9 cellular contexts compared by ENCODE assay signal in genomic region chr5:122078116-122078865, GRCh38. TPM values are rescaled to one million over a fixed set of nuclear protein-coding genes. Genes with fewer than 3 reads are reported as not detected.
A peak's percentile ranks its signal among the peaks of the same experiment; 100 is the strongest.
DNase-seq lines count a peak whose midpoint lies in the region; ATAC-seq and TF ChIP-seq lines count a peak whose summit lies in the region.
"Had no signal": no experiment of that assay in that cellular context is flagged by ENCODE, and none has a peak within 500 bp of the region (broad histone marks: within the 10 kb centered on the region; RNA-seq: fewer than 3 reads in every experiment).

Gene LOX (minus strand): TSS chr5:122078259. CDS start chr5:122077985, 274 bp downstream.

- H3K9me3 Mint-ChIP-seq in activated naive CD8-positive, alpha-beta T cell treated with anti-CD3 and anti-CD28 coated beads, Interleukin-2, amount 10 ng/mL, durations not matched to agents 7 days and 5 days = no peaks in the 10 kb centered on the region

- H3K36me3 ChIP-seq in heart left ventricle = peaks cover 0 to 8% (median 0%) of the 10 kb centered on the region in 9 donors
- no peaks in the 10 kb centered on the region for H3K36me3 ChIP-seq in parathyroid adenoma (ENCODE audit: control insufficient read depth, insufficient read depth, low read length)

- 3 to 4% (median 4%) methylated on average over 27 to 33 of the region's 33 CpGs for WGBS in heart left ventricle, 4 donors

- no peaks in the 10 kb centered on the region for H3K9me3 ChIP-seq in heart left ventricle
- H3K9me3 ChIP-seq in parathyroid adenoma (ENCODE audit: control insufficient read depth, low read length) = no peaks in the 10 kb centered on the region

- peaks cover 52% of the 10 kb centered on the region for H3K27me3 Mint-ChIP-seq in activated naive CD8-positive, alpha-beta T cell treated with anti-CD3 and anti-CD28 coated beads, Interleukin-2, amount 10 ng/mL, durations not matched to agents 7 days and 5 days

- peak; percentile 1 for DNase-seq in DMS79 treated with DMSO at 0.1 percent for 48 hours (lab: John Stamatoyannopoulos, UW)
- no peak for DNase-seq in DMS79 (lab: John Stamatoyannopoulos, UW)
- peak; percentile 59 to 66 for DNase-seq in Kasumi-1 (lab: John Stamatoyannopoulos, UW)
- no peak for DNase-seq in activated naive CD8-positive, alpha-beta T cell treated with anti-CD3 and anti-CD28 coated beads, Interleukin-2, amount 10 ng/mL, durations not matched to agents 7 days and 5 days
- peak; percentile 45 to 81 (median 75) for DNase-seq in heart left ventricle
- no peak for DNase-seq in HPDE6-E6E7 (ENCODE audit: extremely low spot score)
- DNase-seq in putamen (ENCODE audit: low spot score) = no peak

- no peak within 1 kb of the TSS for H3K9ac ChIP-seq in parathyroid adenoma
- H3K9ac ChIP-seq: BLaER1 treated with 17β-estradiol and CSF1 and Interleukin-3, amounts not matched to agents 10 nM and 100 nM had no signal

- peak within 1 kb of the TSS; percentile 84 for H3K4me3 Mint-ChIP-seq in activated naive CD8-positive, alpha-beta T cell treated with anti-CD3 and anti-CD28 coated beads, Interleukin-2, amount 10 ng/mL, durations not matched to agents 7 days and 5 days

- H3K4me3 ChIP-seq in heart left ventricle = peak within 1 kb of the TSS; percentile 24 to 71 (median 62)
- H3K4me3 ChIP-seq in parathyroid adenoma (ENCODE audit: low read depth, low read length) = peak within 1 kb of the TSS; percentile 52
- H3K4me3 ChIP-seq: BLaER1 treated with 17β-estradiol and CSF1 and Interleukin-3, amounts not matched to agents 10 nM and 100 nM had no signal

- H3K27ac Mint-ChIP-seq in activated naive CD8-positive, alpha-beta T cell treated with anti-CD3 and anti-CD28 coated beads, Interleukin-2, amount 10 ng/mL, durations not matched to agents 7 days and 5 days = no peak within 1 kb of the TSS

- H3K4me1 ChIP-seq in heart left ventricle (peaks cover 0 to 25% (median 14%) of the 10 kb centered on the region in 12 donors), parathyroid adenoma (no peaks in the 10 kb centered on the region)
- H3K4me1 ChIP-seq: BLaER1 treated with 17β-estradiol and CSF1 and Interleukin-3, amounts not matched to agents 10 nM and 100 nM had no signal

- H3K4me1 Mint-ChIP-seq in activated naive CD8-positive, alpha-beta T cell treated with anti-CD3 and anti-CD28 coated beads, Interleukin-2, amount 10 ng/mL, durations not matched to agents 7 days and 5 days = peaks cover 14% of the 10 kb centered on the region

- no peaks in the 10 kb centered on the region for H3K36me3 Mint-ChIP-seq in activated naive CD8-positive, alpha-beta T cell treated with anti-CD3 and anti-CD28 coated beads, Interleukin-2, amount 10 ng/mL, durations not matched to agents 7 days and 5 days

- intact Hi-C loops in heart left ventricle (cut with DNase I) = loop anchor here in 5 of 10 donors (5.0 to 10.0 kb wide), 3 partner anchors 103 to 113 kb away; partner anchors contain the start of gene SRFBP1 (in 3 of the 5)

- no peak for ATAC-seq in activated naive CD8-positive, alpha-beta T cell treated with anti-CD3 and anti-CD28 coated beads, Interleukin-2, amount 10 ng/mL, durations not matched to agents 7 days and 5 days (ENCODE audit: low read depth)
- ATAC-seq in heart left ventricle = peak; percentile 80 to 92 (median 86)

- peak within 1 kb of the TSS; percentile 86 for H2AFZ ChIP-seq in parathyroid adenoma

- H3K27ac ChIP-seq in heart left ventricle (peak within 1 kb of the TSS in 10 of 12 donors; percentile 7 to 62 (median 42)), parathyroid adenoma (no peak within 1 kb of the TSS)
- H3K27ac ChIP-seq: BLaER1 treated with 17β-estradiol and CSF1 and Interleukin-3, amounts not matched to agents 10 nM and 100 nM had no signal

- H3K27me3 ChIP-seq in heart left ventricle = peaks cover 0 to 31% (median 0%) of the 10 kb centered on the region in 9 donors
- no peaks in the 10 kb centered on the region for H3K27me3 ChIP-seq in parathyroid adenoma (ENCODE audit: control insufficient read depth, insufficient read depth, low read length)
- H3K27me3 ChIP-seq: BLaER1 treated with 17β-estradiol and CSF1 and Interleukin-3, amounts not matched to agents 10 nM and 100 nM had no signal

- H3K79me2 ChIP-seq in parathyroid adenoma = no peaks in the 10 kb centered on the region

- TF ChIP-seq POLR2A in heart left ventricle (IDR thresholded peaks at IDR 0.05) = no peak

- TF ChIP-seq CTCF in heart left ventricle (IDR thresholded peaks at IDR 0.05) = no peak
- no peak for TF ChIP-seq CTCF in parathyroid adenoma (IDR thresholded peaks at IDR 0.05)

- peak within 1 kb of the TSS; percentile 89 for H3K4me2 ChIP-seq in parathyroid adenoma (ENCODE audit: low read length)
- H3K4me2 ChIP-seq: BLaER1 treated with 17β-estradiol and CSF1 and Interleukin-3, amounts not matched to agents 10 nM and 100 nM had no signal

- POLR2A ChIA-PET in activated naive CD8-positive, alpha-beta T cell treated with anti-CD3 and anti-CD28 coated beads, Interleukin-2, amount 10 ng/mL, durations not matched to agents 7 days and 5 days (lab: Charles Lee) = no interaction called here

RNA-seq across cellular contexts. Expression of gene LOX, which starts in this region (rescaled TPM):
- not detected for total RNA-seq in activated naive CD8-positive, alpha-beta T cell treated with anti-CD3 and anti-CD28 coated beads, Interleukin-2, amount 10 ng/mL, durations not matched to agents 7 days and 5 days
- total RNA-seq in heart left ventricle = 10 to 100 TPM in 2 of 9 donors, 1 to 10 TPM in 7; 1.8 to 23.2 (median 4.4) TPM
- polyA plus RNA-seq in heart left ventricle = 1 to 10 TPM; 1.1 to 3.0 TPM

Comparison
In these comparisons a context has a peak if more than half of its experiments do, and no peak if none do; other contexts are left out.
1. DNase-seq: peak in DMS79 treated with DMSO at 0.1 percent for 48 hours (single experiment), Kasumi-1 (2 of 2) and heart left ventricle (5 of 5); none in DMS79 (single experiment), activated naive CD8-positive, alpha-beta T cell treated with anti-CD3 and anti-CD28 coated beads, Interleukin-2, amount 10 ng/mL, durations not matched to agents 7 days and 5 days (single experiment), HPDE6-E6E7 (single experiment) and putamen (single experiment).